Comparison of ENCODE assay signal across 17 cellular contexts in the genomic region with DNA sequence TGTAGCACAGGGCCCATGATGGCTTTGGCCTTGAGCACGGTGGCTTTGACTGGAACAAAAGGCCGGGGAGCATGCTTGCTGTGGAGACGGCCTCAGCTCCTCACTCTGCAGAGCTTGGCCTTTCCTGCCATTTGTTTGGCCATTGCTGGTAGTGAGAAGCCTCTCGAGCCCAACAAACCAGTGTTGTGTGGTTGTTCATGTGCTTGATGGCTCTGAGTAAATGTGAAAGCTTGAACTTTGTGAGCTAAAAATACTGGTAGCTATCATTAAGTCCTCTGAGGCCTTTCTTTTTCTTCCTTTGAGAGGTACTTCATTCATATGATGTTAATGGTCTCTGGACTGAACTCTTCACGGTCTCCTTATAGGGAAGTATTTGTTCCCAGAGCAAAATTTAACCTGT. TPM values are rescaled to one million over a fixed set of nuclear protein-coding genes. Genes with fewer than 3 reads are reported as not detected.
A peak's percentile ranks its signal among the peaks of the same experiment; 100 is the strongest.
DNase-seq lines count a peak whose midpoint lies in the region; ATAC-seq lines count a peak whose summit lies in the region.
"Had no signal": no experiment of that assay in that cellular context is flagged by ENCODE, and none has a peak within 500 bp of the region (broad histone marks: within the 10 kb centered on the region; RNA-seq: fewer than 3 reads in every experiment).

No MANE protein-coding gene starts in this region.

- peaks cover 98% of the 10 kb centered on the region for H3K36me3 Mint-ChIP-seq in activated T-cell treated with anti-CD3 and anti-CD28 coated beads, Interleukin-2, amount 50 U/mL, for 24 hours (ENCODE audit: low read depth)
- H3K36me3 Mint-ChIP-seq in stimulated activated memory B cell treated with anti-CD40 and anti-IgM and Interleukin-4, amounts not matched to agents 10 μg/mL and 1 μg/mL and 100 μg/mL, for 72 hours: peaks cover 46% of the 10 kb centered on the region
- H3K36me3 Mint-ChIP-seq in activated CD8-positive, alpha-beta memory T cell treated with anti-CD3 and anti-CD28 coated beads, Interleukin-2, amount 10 ng/mL, durations not matched to agents 7 days and 5 days: peaks cover 32% of the 10 kb centered on the region

- no peak overlapping the region for H3K4me3 Mint-ChIP-seq in activated T-cell treated with anti-CD3 and anti-CD28 coated beads, Interleukin-2, amount 50 U/mL, for 24 hours
- no peak overlapping the region for H3K4me3 Mint-ChIP-seq in stimulated activated memory B cell treated with anti-CD40 and anti-IgM and Interleukin-4, amounts not matched to agents 10 μg/mL and 1 μg/mL and 100 μg/mL, for 72 hours
- no peak overlapping the region for H3K4me3 Mint-ChIP-seq in activated CD8-positive, alpha-beta memory T cell treated with anti-CD3 and anti-CD28 coated beads, Interleukin-2, amount 10 ng/mL, durations not matched to agents 7 days and 5 days
- H3K4me3 Mint-ChIP-seq: brain; stimulated activated naive CD8-positive, alpha-beta T cell treated with anti-CD3 and anti-CD28 coated beads, Interleukin-15, Interleukin-2, amounts not matched to agents 100 ng/mL and 50 ng/mL, for 24 hours had no signal

- CTCF ChIA-PET in activated CD8-positive, alpha-beta memory T cell treated with anti-CD3 and anti-CD28 coated beads, Interleukin-2, amount 10 ng/mL, durations not matched to agents 7 days and 5 days (lab: Charles Lee): interaction anchor here (1.3 kb wide), 1 partner anchor 212 kb away, joined by 3 read pairs; the partner anchor contains the start of gene ABTB2

- no peak for DNase-seq in activated T-cell treated with anti-CD3 and anti-CD28 coated beads, Interleukin-2, amount 50 U/mL, for 24 hours
- no peak for DNase-seq in activated T-cell treated with anti-CD3 and anti-CD28 coated beads, Interleukin-2, amount 50 U/mL, for 1 hour
- DNase-seq in NCI-H1694 treated with DMSO at 0.1 percent for 48 hours (lab: John Stamatoyannopoulos, UW): no peak
- DNase-seq in dermis blood vessel endothelial cell: no peak
- DNase-seq in activated CD8-positive, alpha-beta memory T cell treated with anti-CD3 and anti-CD28 coated beads, Interleukin-2, amount 10 ng/mL, durations not matched to agents 7 days and 5 days: no peak
- DNase-seq: activated naive CD4-positive, alpha-beta T cell treated with Interleukin-2 at 50 U/mL for 16 hours; gastrocnemius medialis; HCEC 1CT; IMR-90; NCI-H446; PC-3; SK-N-SH had no signal

- no peaks in the 10 kb centered on the region for H3K27me3 Mint-ChIP-seq in activated T-cell treated with anti-CD3 and anti-CD28 coated beads, Interleukin-2, amount 50 U/mL, for 24 hours
- H3K27me3 Mint-ChIP-seq in stimulated activated memory B cell treated with anti-CD40 and anti-IgM and Interleukin-4, amounts not matched to agents 10 μg/mL and 1 μg/mL and 100 μg/mL, for 72 hours: no peaks in the 10 kb centered on the region
- H3K27me3 Mint-ChIP-seq in activated CD8-positive, alpha-beta memory T cell treated with anti-CD3 and anti-CD28 coated beads, Interleukin-2, amount 10 ng/mL, durations not matched to agents 7 days and 5 days: no peaks in the 10 kb centered on the region
- H3K27me3 Mint-ChIP-seq: brain; stimulated activated naive CD8-positive, alpha-beta T cell treated with anti-CD3 and anti-CD28 coated beads, Interleukin-15, Interleukin-2, amounts not matched to agents 100 ng/mL and 50 ng/mL, for 24 hours had no signal

- ATAC-seq in GM21576 (IDR thresholded peaks at IDR 0.05; ENCODE audit: unreplicated experiment) (peak; percentile 69), HG03280 (IDR thresholded peaks at IDR 0.05; ENCODE audit: unreplicated experiment) (peak; percentile 48)
- ATAC-seq in stimulated activated memory B cell treated with anti-CD40 and anti-IgM and Interleukin-4, amounts not matched to agents 10 μg/mL and 1 μg/mL and 100 μg/mL, for 72 hours: peak; percentile 54
- no peak for ATAC-seq in activated CD8-positive, alpha-beta memory T cell treated with anti-CD3 and anti-CD28 coated beads, Interleukin-2, amount 10 ng/mL, durations not matched to agents 7 days and 5 days
- ATAC-seq: gastrocnemius medialis, PC-3 had no signal

- H3K4me1 Mint-ChIP-seq in activated T-cell treated with anti-CD3 and anti-CD28 coated beads, Interleukin-2, amount 50 U/mL, for 24 hours (ENCODE audit: low read depth): no peaks in the 10 kb centered on the region
- peaks cover 19% of the 10 kb centered on the region for H3K4me1 Mint-ChIP-seq in stimulated activated memory B cell treated with anti-CD40 and anti-IgM and Interleukin-4, amounts not matched to agents 10 μg/mL and 1 μg/mL and 100 μg/mL, for 72 hours
- no peaks in the 10 kb centered on the region for H3K4me1 Mint-ChIP-seq in activated CD8-positive, alpha-beta memory T cell treated with anti-CD3 and anti-CD28 coated beads, Interleukin-2, amount 10 ng/mL, durations not matched to agents 7 days and 5 days
- H3K4me1 Mint-ChIP-seq: brain had no signal

- peak overlapping the region; percentile 22 for H3K27ac Mint-ChIP-seq in activated T-cell treated with anti-CD3 and anti-CD28 coated beads, Interleukin-2, amount 50 U/mL, for 24 hours
- peak overlapping the region; percentile 76 for H3K27ac Mint-ChIP-seq in stimulated activated memory B cell treated with anti-CD40 and anti-IgM and Interleukin-4, amounts not matched to agents 10 μg/mL and 1 μg/mL and 100 μg/mL, for 72 hours
- H3K27ac Mint-ChIP-seq in activated CD8-positive, alpha-beta memory T cell treated with anti-CD3 and anti-CD28 coated beads, Interleukin-2, amount 10 ng/mL, durations not matched to agents 7 days and 5 days: no peak overlapping the region
- H3K27ac Mint-ChIP-seq: stimulated activated naive CD8-positive, alpha-beta T cell treated with anti-CD3 and anti-CD28 coated beads, Interleukin-15, Interleukin-2, amounts not matched to agents 100 ng/mL and 50 ng/mL, for 24 hours had no signal

- no peaks in the 10 kb centered on the region for H3K9me3 Mint-ChIP-seq in activated T-cell treated with anti-CD3 and anti-CD28 coated beads, Interleukin-2, amount 50 U/mL, for 24 hours
- no peaks in the 10 kb centered on the region for H3K9me3 Mint-ChIP-seq in stimulated activated memory B cell treated with anti-CD40 and anti-IgM and Interleukin-4, amounts not matched to agents 10 μg/mL and 1 μg/mL and 100 μg/mL, for 72 hours
- H3K9me3 Mint-ChIP-seq in activated CD8-positive, alpha-beta memory T cell treated with anti-CD3 and anti-CD28 coated beads, Interleukin-2, amount 10 ng/mL, durations not matched to agents 7 days and 5 days (ENCODE audit: low read depth): no peaks in the 10 kb centered on the region
- H3K9me3 Mint-ChIP-seq: brain; stimulated activated naive CD8-positive, alpha-beta T cell treated with anti-CD3 and anti-CD28 coated beads, Interleukin-15, Interleukin-2, amounts not matched to agents 100 ng/mL and 50 ng/mL, for 24 hours had no signal

RNA-seq across cellular contexts. Expression of gene NAT10, which starts 39.6 kb away (rescaled TPM):
- 12.1 and 28.1 TPM in 2 replicates for total RNA-seq in dermis blood vessel endothelial cell
- total RNA-seq in activated CD8-positive, alpha-beta memory T cell treated with anti-CD3 and anti-CD28 coated beads, Interleukin-2, amount 10 ng/mL, durations not matched to agents 7 days and 5 days: 10 to 100 TPM; 63.8 to 93.9 TPM
